Comparison of ENCODE assay signal across 8 cellular contexts in genomic region chr4:105895324-105895608, GRCh38. TPM values are rescaled to one million over a fixed set of nuclear protein-coding genes. Genes with fewer than 3 reads are reported as not detected.
A peak's percentile ranks its signal among the peaks of the same experiment; 100 is the strongest.
DNase-seq lines count a peak whose midpoint lies in the region; ATAC-seq and TF ChIP-seq lines count a peak whose summit lies in the region.

TSS of gene NPNT (plus strand) at chr4:105895471. CDS start at chr4:105895653, 182 bp downstream.

- peak; percentile 20 for DNase-seq in 8988T
- peak; percentile 62 for DNase-seq in kidney tubule cell (ENCODE audit: low spot score)
- no peak for DNase-seq in kidney glomerular epithelial cell (lab: John Stamatoyannopoulos, UW)
- DNase-seq in DMS79 treated with DMSO at 0.1 percent for 48 hours (lab: John Stamatoyannopoulos, UW), result no peak

- 0 to 2% (median 1%) methylated on average over 3 to 34 of the region's 34 CpGs for whole genome bisulfite sequencing in adipose tissue, 3 donors

- peak; percentile 18 for ATAC-seq in HG03469 (IDR thresholded peaks at IDR 0.05; ENCODE audit: unreplicated experiment)

- H3K27ac ChIP-seq in adipose tissue (ENCODE audit: low read depth, low read length), result no peak within 1 kb of the TSS
- H3K27ac ChIP-seq in temporal lobe (ENCODE audit: low read depth, low read length), result no peak within 1 kb of the TSS

- TF ChIP-seq POLR2A in GM19099 (IDR thresholded peaks at IDR 0.05; ENCODE audit: extremely low read depth, insufficient read length, low read depth), result peak; percentile 49

RNA-seq across cellular contexts. Expression of gene NPNT, which starts in this region (rescaled TPM):
- polyA plus RNA-seq in adipose tissue, result 10 to 100 TPM in 2 of 3 donors, 1 to 10 TPM in 1; 3.2 to 20.4 (median 12.7) TPM
- 47.9 TPM for total RNA-seq in temporal lobe

Comparison
In these comparisons a context has a peak if more than half of its experiments do, and no peak if none do; other contexts are left out.
1. DNase-seq: peak in 8988T (single experiment) and kidney tubule cell (single experiment); none in kidney glomerular epithelial cell (single experiment) and DMS79 treated with DMSO at 0.1 percent for 48 hours (single experiment).